19 cellular contexts compared by ENCODE assay signal in genomic region chr20:48770700-48771099, GRCh38. TPM values are rescaled to one million over a fixed set of nuclear protein-coding genes. Genes with fewer than 3 reads are reported as not detected.
DNase-seq lines count a peak whose midpoint lies in the region; ATAC-seq and TF ChIP-seq lines count a peak whose summit lies in the region.
"Had no signal": no experiment of that assay in that cellular context is flagged by ENCODE, and none has a peak within 500 bp of the region (broad histone marks: within the 10 kb centered on the region; RNA-seq: fewer than 3 reads in every experiment).

No MANE protein-coding gene starts in this region.

- H3K9ac ChIP-seq in mesendoderm (ENCODE audit: low read length), result no peak overlapping the region
- H3K9ac ChIP-seq: neural progenitor cell had no signal

- peak; percentile 45 for DNase-seq in CD14-positive monocyte (ENCODE audit: low spot score)
- DNase-seq in CD8-positive, alpha-beta T cell, result no peak
- peak; percentile 30 for DNase-seq in mesendoderm
- no peak for DNase-seq in omental fat pad (ENCODE audit: low spot score)
- DNase-seq in kidney tubule cell (ENCODE audit: low spot score), result no peak
- no peak for DNase-seq in midbrain (lab: John Stamatoyannopoulos, UW)
- DNase-seq: activated CD8-positive, alpha-beta memory T cell treated with anti-CD3 and anti-CD28 coated beads, Interleukin-2, amount 50 U/mL, for 48 hours; activated naive CD4-positive, alpha-beta T cell; central memory CD4-positive, alpha-beta T cell; GOT3; left ventricle myocardium superior; NCI-H1048; NCI-H187 treated with DMSO at 0.1 percent for 48 hours; NCI-H2227 treated with DMSO at 0.1 percent for 48 hours; NCI-H82 had no signal

- no peak overlapping the region for H2BK120ac ChIP-seq in mesendoderm (ENCODE audit: low read depth, low read length)

- peaks cover 56 to 61% of the 10 kb centered on the region in 2 donors for H3K36me3 Mint-ChIP-seq in CD14-positive monocyte
- H3K36me3 Mint-ChIP-seq in CD8-positive, alpha-beta T cell, result peaks cover 26% of the 10 kb centered on the region
- peaks cover 33% of the 10 kb centered on the region for H3K36me3 Mint-ChIP-seq in activated T-helper 17 cell treated with anti-CD3 and anti-CD28 coated beads, Interleukin-2, amount 50 U/mL, for 72 hours (ENCODE audit: low read depth)

- H2AK5ac ChIP-seq in mesendoderm (ENCODE audit: low read length), result no peak overlapping the region

- POLR2A ChIA-PET in CD8-positive, alpha-beta T cell (lab: Charles Lee), result no interaction called here

- H3K4me3 ChIP-seq in CD8-positive, alpha-beta T cell (ENCODE audit: low read depth, low read length), result no peak overlapping the region
- no peak overlapping the region for H3K4me3 ChIP-seq in mesendoderm (ENCODE audit: low read length)
- H3K4me3 ChIP-seq: neural progenitor cell had no signal

- no peak overlapping the region for H2BK5ac ChIP-seq in mesendoderm (ENCODE audit: low read length)

- intact Hi-C loops in CD14-positive monocyte (cut with micrococcal nuclease), result loop anchor here (1.0 to 5.0 kb wide), 3 partner anchors 9 to 58 kb away; no protein-coding TSS in a partner anchor
- intact Hi-C loops in CD8-positive, alpha-beta T cell (cut with DNase I, micrococcal nuclease), result no loop called here

- H3K36me3 ChIP-seq in CD8-positive, alpha-beta T cell (ENCODE audit: insufficient read depth, low read length), result no peaks in the 10 kb centered on the region
- no peaks in the 10 kb centered on the region for H3K36me3 ChIP-seq in mesendoderm (ENCODE audit: control insufficient read depth, insufficient read depth, low read length)
- H3K36me3 ChIP-seq: neural progenitor cell had no signal

- no CpG with 5 or more reads among the region's 3 CpGs for WGBS in mesendoderm (ENCODE audit: extremely low coverage, insufficient coverage, low lambda C conversion rate)

- peaks cover 99% of the 10 kb centered on the region for H3K4me1 Mint-ChIP-seq in CD14-positive monocyte
- peaks cover 97% of the 10 kb centered on the region for H3K4me1 Mint-ChIP-seq in CD8-positive, alpha-beta T cell (ENCODE audit: low read depth)
- peaks cover 60% of the 10 kb centered on the region for H3K4me1 Mint-ChIP-seq in activated T-helper 17 cell treated with anti-CD3 and anti-CD28 coated beads, Interleukin-2, amount 50 U/mL, for 72 hours

- H3K23ac ChIP-seq in mesendoderm (ENCODE audit: low read length), result no peak overlapping the region

- CTCF ChIA-PET in CD8-positive, alpha-beta T cell (lab: Charles Lee), result interaction anchor here (0.9 kb wide), 1 partner anchor 56 kb away, joined by 4 read pairs; no protein-coding TSS in a partner anchor

- H3K27me3 Mint-ChIP-seq in CD14-positive monocyte (ENCODE audit: low read depth in 3 of 3), result no peaks in the 10 kb centered on the region
- H3K27me3 Mint-ChIP-seq in CD8-positive, alpha-beta T cell (ENCODE audit: low read depth), result no peaks in the 10 kb centered on the region
- H3K27me3 Mint-ChIP-seq in activated T-helper 17 cell treated with anti-CD3 and anti-CD28 coated beads, Interleukin-2, amount 50 U/mL, for 72 hours, result no peaks in the 10 kb centered on the region

- no peak overlapping the region for H3K56ac ChIP-seq in mesendoderm (ENCODE audit: low read length)

- H3K18ac ChIP-seq in mesendoderm (ENCODE audit: low read length), result no peak overlapping the region

- no peaks in the 10 kb centered on the region for H3K9me3 ChIP-seq in CD8-positive, alpha-beta T cell (ENCODE audit: low read length)

- H3K4me3 Mint-ChIP-seq in CD14-positive monocyte, result no peak overlapping the region
- H3K4me3 Mint-ChIP-seq in CD8-positive, alpha-beta T cell, result no peak overlapping the region
- peak overlapping the region; percentile 56 for H3K4me3 Mint-ChIP-seq in activated T-helper 17 cell treated with anti-CD3 and anti-CD28 coated beads, Interleukin-2, amount 50 U/mL, for 72 hours
- H3K4me3 Mint-ChIP-seq: neural progenitor cell had no signal

- H3K9me3 Mint-ChIP-seq in CD14-positive monocyte, result peaks cover 0 to 3% (median 0%) of the 10 kb centered on the region in 7 donors
- no peaks in the 10 kb centered on the region for H3K9me3 Mint-ChIP-seq in CD8-positive, alpha-beta T cell
- H3K9me3 Mint-ChIP-seq in activated T-helper 17 cell treated with anti-CD3 and anti-CD28 coated beads, Interleukin-2, amount 50 U/mL, for 72 hours, result no peaks in the 10 kb centered on the region

- peaks cover 91% of the 10 kb centered on the region for H3K4me1 ChIP-seq in CD8-positive, alpha-beta T cell (ENCODE audit: insufficient read depth, low read length)
- peaks cover 6% of the 10 kb centered on the region for H3K4me1 ChIP-seq in mesendoderm (ENCODE audit: control insufficient read depth, low read depth, low read length)

- no peak overlapping the region for H4K8ac ChIP-seq in mesendoderm (ENCODE audit: low read depth, low read length)

- H3K27me3 ChIP-seq in CD8-positive, alpha-beta T cell (ENCODE audit: insufficient read depth, low read length), result no peaks in the 10 kb centered on the region
- no peaks in the 10 kb centered on the region for H3K27me3 ChIP-seq in mesendoderm (ENCODE audit: insufficient read depth, low read length, poor library complexity)
- H3K27me3 ChIP-seq: neural progenitor cell had no signal

- H3K27ac Mint-ChIP-seq in CD14-positive monocyte, result peak overlapping the region; percentile 52 to 100 (median 98)
- peak overlapping the region; percentile 92 for H3K27ac Mint-ChIP-seq in CD8-positive, alpha-beta T cell
- peak overlapping the region; percentile 79 for H3K27ac Mint-ChIP-seq in activated T-helper 17 cell treated with anti-CD3 and anti-CD28 coated beads, Interleukin-2, amount 50 U/mL, for 72 hours
- H3K27ac Mint-ChIP-seq: neural progenitor cell had no signal

- TF ChIP-seq CTCF in CD14-positive monocyte (IDR thresholded peaks at IDR 0.05), result no peak
- no peak for TF ChIP-seq CTCF in CD8-positive, alpha-beta T cell (IDR thresholded peaks at IDR 0.05)
- no peak for TF ChIP-seq CTCF in omental fat pad (IDR thresholded peaks at IDR 0.05)

- peaks cover 60% of the 10 kb centered on the region for H3K79me1 ChIP-seq in mesendoderm (ENCODE audit: low read length)

- H3K27ac ChIP-seq in CD8-positive, alpha-beta T cell (ENCODE audit: low read depth, low read length), result no peak overlapping the region
- H3K27ac ChIP-seq in mesendoderm (ENCODE audit: low read depth, low read length), result no peak overlapping the region
- H3K27ac ChIP-seq: neural progenitor cell had no signal

- no peak for ATAC-seq in CD8-positive, alpha-beta T cell
- ATAC-seq in activated T-helper 17 cell treated with anti-CD3 and anti-CD28 coated beads, Interleukin-2, amount 50 U/mL, for 72 hours (replicated peaks), result no peak
- no peak for ATAC-seq in omental fat pad (ENCODE audit: low FRiP score)
- ATAC-seq: activated CD4-positive, CD25-positive, alpha-beta regulatory T cell treated with anti-CD3 and anti-CD28 coated beads, Interleukin-2, amount 50 U/mL, for 24 hours; left ventricle myocardium superior; Right ventricle myocardium inferior had no signal

- no peak overlapping the region for H2BK15ac ChIP-seq in mesendoderm (replicated peaks; ENCODE audit: low read depth)

- H3K4ac ChIP-seq in mesendoderm (ENCODE audit: low read depth, low read length), result no peak overlapping the region

- no peak overlapping the region for H3K4me2 ChIP-seq in mesendoderm (ENCODE audit: low read length)
- H3K4me2 ChIP-seq: neural progenitor cell had no signal

- H3K79me2 ChIP-seq in mesendoderm (ENCODE audit: control insufficient read depth, insufficient read depth, low read length), result peaks cover 41% of the 10 kb centered on the region

- no peak overlapping the region for H4K5ac ChIP-seq in mesendoderm (ENCODE audit: low read length)

RNA-seq across cellular contexts. Expression of gene PREX1, which starts 57.1 kb away (rescaled TPM):
- 10 to 100 TPM; 24.3 to 27.5 TPM for polyA plus RNA-seq in CD14-positive monocyte
- 100 to 1,000 TPM; 111 to 117 TPM for total RNA-seq in CD8-positive, alpha-beta T cell
- total RNA-seq in activated T-helper 17 cell treated with anti-CD3 and anti-CD28 coated beads, Interleukin-2, amount 50 U/mL, for 72 hours, result 100 to 1,000 TPM in 1 of 2 donors, 10 to 100 TPM in 1; 96.1 to 111 TPM
- 20.7 TPM for polyA plus RNA-seq in mesendoderm (2013, experiment 1 of 2)
- polyA plus RNA-seq in mesendoderm (2013, experiment 2 of 2), result 19.7 TPM
- 100 to 1,000 TPM in 1 of 4 donors, 10 to 100 TPM in 3; 29.5 to 121 (median 40.9) TPM for total RNA-seq in omental fat pad

Comparison
In these comparisons a context has a peak if more than half of its experiments do, and no peak if none do; other contexts are left out.
1. DNase-seq: peak in CD14-positive monocyte (single experiment) and mesendoderm (single experiment); none in CD8-positive, alpha-beta T cell (0 of 7), omental fat pad (single experiment), kidney tubule cell (single experiment) and midbrain (single experiment).
2. intact Hi-C loops: an anchor here in CD14-positive monocyte (1.0 to 5.0 kb wide); none called in CD8-positive, alpha-beta T cell.
3. Peak in every context shown above with its lines, with median percentiles within 50 percentile points of each other: H3K27ac Mint-ChIP-seq.